Comparison of ENCODE assay signal across 8 cellular contexts in genomic region chr3:15805756-15806266, GRCh38. TPM values are rescaled to one million over a fixed set of nuclear protein-coding genes. Genes with fewer than 3 reads are reported as not detected.
A peak's percentile ranks its signal among the peaks of the same experiment; 100 is the strongest.
DNase-seq lines count a peak whose midpoint lies in the region; ATAC-seq and TF ChIP-seq lines count a peak whose summit lies in the region.

No MANE protein-coding gene starts in this region.

- H2AFZ ChIP-seq in PC-3 (ENCODE audit: low read length) = 0 out of 2 replicates have a peak overlapping the region, but pooled peaks have one; percentile 8

- H3K27ac Mint-ChIP-seq in activated CD4-positive, alpha-beta T cell treated with anti-CD3 and anti-CD28 coated beads for 36 hours = peak overlapping the region; percentile 2

- H3K4me3 Mint-ChIP-seq in activated CD4-positive, alpha-beta T cell treated with anti-CD3 and anti-CD28 coated beads for 36 hours = no peak overlapping the region

- H3K9me2 ChIP-seq in PC-3 (replicated peaks; ENCODE audit: low read length) = no peaks in the 10 kb centered on the region

- ATAC-seq in activated CD4-positive, alpha-beta T cell treated with anti-CD3 and anti-CD28 coated beads for 36 hours = peak; percentile 37
- peak; percentile 78 for ATAC-seq in HG02885 (IDR thresholded peaks at IDR 0.05; ENCODE audit: poor library complexity, unreplicated experiment)
- peak; percentile 47 for ATAC-seq in PC-3

- POLR2A ChIA-PET in activated CD4-positive, alpha-beta T cell treated with anti-CD3 and anti-CD28 coated beads for 36 hours (lab: Charles Lee) = interaction anchor here (1.4 kb wide), 1 partner anchor 9 kb away, joined by 7 read pairs; the partner anchor contains the start of gene ANKRD28
- POLR2A ChIA-PET in PC-3 (lab: Charles Lee; ENCODE audit: unreplicated experiment) = interaction anchor here (0.6 to 0.7 kb wide), 2 partner anchors 38 to 160 kb away, joined by 5 to 45 read pairs; no protein-coding TSS in a partner anchor

- H3K79me2 ChIP-seq in PC-3 (ENCODE audit: low read length) = peaks cover 86% of the 10 kb centered on the region

- peak overlapping the region; percentile 75 for H3K27ac ChIP-seq in PC-3 (ENCODE audit: low read length)

- no peaks in the 10 kb centered on the region for H3K27me3 ChIP-seq in PC-3 (ENCODE audit: low read length)

- TF ChIP-seq CTCF in PC-3 (conservative IDR thresholded peaks at IDR 0.05; ENCODE audit: low read depth, low read length) = no peak

- H3K9ac ChIP-seq in PC-3 (ENCODE audit: low read length) = peak overlapping the region; percentile 43

- H3K4me2 ChIP-seq in PC-3 (ENCODE audit: low read length) = peak overlapping the region; percentile 61

- no peaks in the 10 kb centered on the region for H4K20me1 ChIP-seq in PC-3 (ENCODE audit: low read length)

- no peaks in the 10 kb centered on the region for H3K9me3 Mint-ChIP-seq in activated CD4-positive, alpha-beta T cell treated with anti-CD3 and anti-CD28 coated beads for 36 hours (ENCODE audit: low read depth)

- H3F3A ChIP-seq in PC-3 (ENCODE audit: low read length, unreplicated experiment) = no peaks in the 10 kb centered on the region

- H3K36me3 Mint-ChIP-seq in activated CD4-positive, alpha-beta T cell treated with anti-CD3 and anti-CD28 coated beads for 36 hours (ENCODE audit: low read depth) = peaks cover 4% of the 10 kb centered on the region

- DNase-seq in activated CD4-positive, alpha-beta T cell treated with anti-CD3 and anti-CD28 coated beads for 36 hours = no peak
- no peak for DNase-seq in activated CD4-positive, alpha-beta T cell treated with anti-CD3 and anti-CD28 coated beads for 48 hours
- DNase-seq in PC-3 (peak; percentile 77), germinal center (ENCODE audit: low spot score) (peak; percentile 23)
- DNase-seq in stimulated activated CD4-positive, alpha-beta T cell treated with anti-CD3 and anti-CD28 coated beads, Interleukin-2, amount 100 ng/mL, for 24 hours = no peak
- DNase-seq in stimulated activated CD4-positive, alpha-beta T cell treated with anti-CD3 and anti-CD28 coated beads, Interleukin-2, amount 100 ng/mL, for 48 hours = no peak
- no peak for DNase-seq in activated CD4-positive, alpha-beta T cell treated with anti-CD3 and anti-CD28 coated beads, Interleukin-2, amount 50 U/mL, for 1 hour

- peaks cover 38% of the 10 kb centered on the region for H3K4me1 ChIP-seq in PC-3 (ENCODE audit: insufficient read depth, low read length)

- H3K4me3 ChIP-seq in PC-3 (ENCODE audit: low read length) = 0 out of 2 replicates have a peak overlapping the region, but pooled peaks have one; percentile 8

- no TSS peak for BruUV-seq in PC-3 (replicated peaks; lab: Mats Ljungman, UMichigan)

- no peaks in the 10 kb centered on the region for H3K27me3 Mint-ChIP-seq in activated CD4-positive, alpha-beta T cell treated with anti-CD3 and anti-CD28 coated beads for 36 hours

- no peaks in the 10 kb centered on the region for H3K9me3 ChIP-seq in PC-3 (ENCODE audit: low read length)

- CTCF ChIA-PET in activated CD4-positive, alpha-beta T cell treated with anti-CD3 and anti-CD28 coated beads for 36 hours (lab: Charles Lee) = interaction anchor here (0.8 to 1.2 kb wide), 4 partner anchors 30 to 172 kb away, joined by 3 to 4 read pairs (median 4); no protein-coding TSS in a partner anchor
- CTCF ChIA-PET in PC-3 (lab: Charles Lee) = interaction anchor here (0.6 to 1.0 kb wide), 3 partner anchors 9 to 373 kb away, joined by 3 to 9 read pairs (median 6); no protein-coding TSS in a partner anchor

- H3K36me3 ChIP-seq in PC-3 (ENCODE audit: low read depth, low read length) = no peaks in the 10 kb centered on the region

- intact Hi-C loops in activated CD4-positive, alpha-beta T cell treated with anti-CD3 and anti-CD28 coated beads for 36 hours (cut with DNase I, micrococcal nuclease) = no loop called here
- intact Hi-C loops in PC-3 (cut with micrococcal nuclease) = loop anchor here (2.0 kb wide), 1 partner anchor 113 kb away; no protein-coding TSS in a partner anchor

- peaks cover 70% of the 10 kb centered on the region for H3K4me1 Mint-ChIP-seq in activated CD4-positive, alpha-beta T cell treated with anti-CD3 and anti-CD28 coated beads for 36 hours

RNA-seq across cellular contexts. Expression of gene ANKRD28, which starts 8.0 kb away (rescaled TPM):
- 10 to 100 TPM; 27.3 to 28.4 TPM for total RNA-seq in activated CD4-positive, alpha-beta T cell treated with anti-CD3 and anti-CD28 coated beads for 36 hours
- total RNA-seq in PC-3 (2014; rRNA removed) = 52.1 and 53.0 TPM in 2 replicates

Comparison
In these comparisons a context has a peak if more than half of its experiments do, and no peak if none do; other contexts are left out.
1. DNase-seq: peak in PC-3 (single experiment) and germinal center (single experiment); none in activated CD4-positive, alpha-beta T cell treated with anti-CD3 and anti-CD28 coated beads for 36 hours (single experiment), activated CD4-positive, alpha-beta T cell treated with anti-CD3 and anti-CD28 coated beads for 48 hours (single experiment), stimulated activated CD4-positive, alpha-beta T cell treated with anti-CD3 and anti-CD28 coated beads, Interleukin-2, amount 100 ng/mL, for 24 hours (0 of 2), stimulated activated CD4-positive, alpha-beta T cell treated with anti-CD3 and anti-CD28 coated beads, Interleukin-2, amount 100 ng/mL, for 48 hours (0 of 2) and activated CD4-positive, alpha-beta T cell treated with anti-CD3 and anti-CD28 coated beads, Interleukin-2, amount 50 U/mL, for 1 hour (single experiment).
2. Peak in every context shown above with its lines, with median percentiles within 50 percentile points of each other: ATAC-seq.